ENCODE assay signal across 6 cellular contexts in the genomic region with DNA sequence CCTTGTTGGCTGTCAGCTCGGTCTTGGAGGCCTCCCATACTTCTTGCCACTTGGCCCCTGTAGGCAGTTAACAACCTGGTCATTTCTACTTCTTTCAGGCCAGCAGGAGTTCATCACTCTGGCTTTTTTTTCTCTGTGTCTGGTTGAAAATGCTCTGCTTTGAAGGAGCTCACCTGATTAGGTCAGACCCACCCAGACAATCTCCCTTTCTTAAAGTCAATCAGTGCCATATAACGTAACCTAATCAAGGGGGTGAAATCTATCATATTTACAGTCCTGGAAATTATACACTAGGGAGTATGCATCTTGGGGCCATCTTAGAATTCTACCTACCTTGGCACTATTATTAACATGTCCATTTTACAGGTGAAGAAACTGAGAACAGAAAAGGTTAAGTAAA.
"Had no signal": no experiment of that assay in that cellular context is flagged by ENCODE, and none has a peak within 500 bp of the region (broad histone marks: within the 10 kb centered on the region; RNA-seq: fewer than 3 reads in every experiment).

No MANE protein-coding gene starts in this region.

- ATAC-seq: HepG2 had no signal

- H3K27ac ChIP-seq: HL-60 had no signal

- FAIRE-seq: HepG2, HTR-8/SVneo had no signal

- DNase-seq: IMR-90, KBM-7, KG1 had no signal
